20 cellular contexts compared by ENCODE assay signal in the genomic region with DNA sequence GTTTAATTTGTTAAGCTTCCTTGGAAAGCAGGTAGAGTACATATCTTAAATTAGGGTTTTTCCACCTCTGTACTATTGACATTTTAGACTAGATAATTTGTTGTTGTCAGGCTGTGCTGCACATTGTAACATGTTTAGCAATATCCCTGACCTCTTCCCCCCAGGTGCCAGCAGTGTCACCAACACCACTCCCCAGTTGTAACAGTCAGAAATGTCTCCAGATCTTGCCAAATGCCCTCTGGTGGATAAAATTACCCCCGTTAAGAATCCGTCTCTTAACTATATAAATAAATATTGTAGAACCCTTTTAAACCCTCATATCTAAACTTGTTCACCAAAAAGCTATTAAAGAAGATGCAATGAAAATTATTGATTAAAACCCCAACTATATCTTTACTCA.
A peak's percentile ranks its signal among the peaks of the same experiment; 100 is the strongest.
DNase-seq lines count a peak whose midpoint lies in the region; ATAC-seq and TF ChIP-seq lines count a peak whose summit lies in the region.
"Had no signal": no experiment of that assay in that cellular context is flagged by ENCODE, and none has a peak within 500 bp of the region (broad histone marks: within the 10 kb centered on the region; RNA-seq: fewer than 3 reads in every experiment).

No MANE protein-coding gene starts in this region.

- no peak overlapping the region for H2BK120ac ChIP-seq in H9 (ENCODE audit: low read depth, low read length, poor library complexity, severe bottlenecking)

- H3K14ac ChIP-seq in H9 (ENCODE audit: insufficient read depth, low read length): no peak overlapping the region

- WGBS in H9 (ENCODE audit: extremely low coverage, insufficient read length, low lambda C conversion rate): no CpG with 5 or more reads among the region's 2 CpGs

- no peaks in the 10 kb centered on the region; a peak in 2 of 7 replicates for H3K36me3 Mint-ChIP-seq in H9 (ENCODE audit: insufficient read depth in 1 of 3, low read depth in 3 of 3)
- H3K36me3 Mint-ChIP-seq: CD8-positive, alpha-beta memory T cell; IgD-negative memory B cell had no signal

- H3K9me3 ChIP-seq in H9 (ENCODE audit: control insufficient read depth, low read depth, low read length) (no peaks in the 10 kb centered on the region), Karpas-422 (ENCODE audit: low read length) (no peaks in the 10 kb centered on the region), breast epithelium (no peaks in the 10 kb centered on the region)
- H3K9me3 ChIP-seq: A549, BLaER1 had no signal

- H3K23me2 ChIP-seq in H9 (ENCODE audit: insufficient read length, low read depth, low read length, poor library complexity, severe bottlenecking): no peaks in the 10 kb centered on the region

- H3K27me3 ChIP-seq in H9 (ENCODE audit: insufficient read depth, low read length): no peaks in the 10 kb centered on the region
- no peaks in the 10 kb centered on the region for H3K27me3 ChIP-seq in foreskin keratinocyte
- no peaks in the 10 kb centered on the region for H3K27me3 ChIP-seq in Karpas-422 (ENCODE audit: low read length)
- H3K27me3 ChIP-seq in breast epithelium: peaks cover 0 to 9% of the 10 kb centered on the region in 2 donors

- DNase-seq in H9 (no peak), RPMI8226 (peak; percentile 5), foreskin keratinocyte (no peak), Karpas-422 (no peak), breast epithelium (ENCODE audit: low spot score in 2 of 2) (no peak), NOMO-1 (lab: John Stamatoyannopoulos, UW; ENCODE audit: unreplicated experiment in 2 of 2) (no peak)
- DNase-seq: CD8-positive, alpha-beta memory T cell; HFFc6; NCI-H187; NCI-H2227 treated with DMSO at 0.1 percent for 48 hours; NCI-H510A treated with DMSO at 0.1 percent for 48 hours; NCI-H82; SIG-M5 had no signal

- H3K9me2 ChIP-seq in Karpas-422 (replicated peaks; ENCODE audit: insufficient read depth, low read length): no peaks in the 10 kb centered on the region

- H3K9ac ChIP-seq in H9 (ENCODE audit: extremely low read depth, insufficient read length, low read length) (no peak overlapping the region), Karpas-422 (ENCODE audit: low read length) (no peak overlapping the region)
- H3K9ac ChIP-seq: BLaER1 had no signal

- H3K4me1 Mint-ChIP-seq in H9: no peaks in the 10 kb centered on the region
- H3K4me1 Mint-ChIP-seq: CD8-positive, alpha-beta memory T cell; IgD-negative memory B cell had no signal

- H3K4me1 ChIP-seq in H9 (ENCODE audit: insufficient read depth, low read length) (no peaks in the 10 kb centered on the region), foreskin keratinocyte (no peaks in the 10 kb centered on the region), Karpas-422 (ENCODE audit: low read length) (no peaks in the 10 kb centered on the region), breast epithelium (no peaks in the 10 kb centered on the region)
- H3K4me1 ChIP-seq: A549, BLaER1 had no signal

- no peak overlapping the region for H2BK20ac ChIP-seq in H9 (ENCODE audit: low read depth, low read length, poor library complexity, severe bottlenecking)

- H3K79me2 ChIP-seq in H9 (ENCODE audit: insufficient read depth, low read length) (no peaks in the 10 kb centered on the region), Karpas-422 (ENCODE audit: low read length) (no peaks in the 10 kb centered on the region)

- intact Hi-C loops in breast epithelium (cut with DNase I; ENCODE audit: low total_unique reads): no loop called here

- H2BK5ac ChIP-seq in H9 (ENCODE audit: insufficient read length, low read length): no peak overlapping the region

- H3K4me3 Mint-ChIP-seq in H9: no peak overlapping the region
- H3K4me3 Mint-ChIP-seq: CD8-positive, alpha-beta memory T cell; HFFc6; IgD-negative memory B cell; T-helper 1 cell treated with Interleukin-12 subunit alpha and Interleukin-12 subunit beta and Interleukin-4 antibody, amounts not matched to agents 30 μg/mL and 1 μg/mL, for 36 hours had no signal

- H3K27ac ChIP-seq in C4-2B (no peak overlapping the region), H9 (ENCODE audit: insufficient read length, low read depth, low read length) (no peak overlapping the region), foreskin keratinocyte (no peak overlapping the region), Karpas-422 (ENCODE audit: low read length) (no peak overlapping the region), breast epithelium (no peak overlapping the region)
- H3K27ac ChIP-seq: A549, BLaER1, HL-60 had no signal

- H4K8ac ChIP-seq in H9 (replicated peaks; ENCODE audit: insufficient read length, low read depth, low read length): no peak overlapping the region

- H4K91ac ChIP-seq in H9 (ENCODE audit: insufficient read length, low read depth, low read length): no peak overlapping the region

- no peak overlapping the region for H3T11ph ChIP-seq in H9 (ENCODE audit: low read length)

- H3K27me3 Mint-ChIP-seq in H9 (ENCODE audit: low read depth): no peaks in the 10 kb centered on the region

- no peak overlapping the region for H3K4me2 ChIP-seq in H9 (ENCODE audit: insufficient read depth, insufficient read length, low read length)
- H3K4me2 ChIP-seq in Karpas-422 (ENCODE audit: low read depth, low read length, poor library complexity, severe bottlenecking): no peak overlapping the region
- H3K4me2 ChIP-seq: A549, BLaER1 had no signal

- ATAC-seq in foreskin keratinocyte (no peak), HG02610 (IDR thresholded peaks at IDR 0.05; ENCODE audit: unreplicated experiment) (no peak)
- ATAC-seq: A549 had no signal

- H4K20me1 ChIP-seq in H9 (ENCODE audit: control insufficient read depth, insufficient read depth, insufficient read length): no peaks in the 10 kb centered on the region
- H4K20me1 ChIP-seq in Karpas-422 (ENCODE audit: insufficient read depth, low read depth, low read length): no peaks in the 10 kb centered on the region
- H4K20me1 ChIP-seq: BLaER1 had no signal

- H2BK15ac ChIP-seq in H9 (ENCODE audit: low read depth, low read length): no peak overlapping the region

- no peak for TF ChIP-seq POLR2A in breast epithelium (IDR thresholded peaks at IDR 0.05)

- no peak overlapping the region for H3K4ac ChIP-seq in H9 (ENCODE audit: low read depth, low read length)

- H3K79me1 ChIP-seq in H9 (ENCODE audit: insufficient read depth, low read depth, low read length, poor library complexity, severe bottlenecking): no peaks in the 10 kb centered on the region

- 0 out of 2 replicates have a peak, but pooled peaks have one; percentile 8 for TF ChIP-seq CTCF in C4-2B (conservative IDR thresholded peaks at IDR 0.05)
- peak; percentile 31; the same call in 2 of the 3 replicates for TF ChIP-seq CTCF in H9 (conservative IDR thresholded peaks at IDR 0.05)
- peak; percentile 27 for TF ChIP-seq CTCF in foreskin keratinocyte (conservative IDR thresholded peaks at IDR 0.05)
- no peak for TF ChIP-seq CTCF in breast epithelium (IDR thresholded peaks at IDR 0.05)

- no peak overlapping the region for H3K56ac ChIP-seq in H9 (ENCODE audit: insufficient read length, low read depth, low read length)

- H3K36me3 ChIP-seq in Karpas-422 (ENCODE audit: insufficient read depth, low read length) (no peaks in the 10 kb centered on the region), breast epithelium (no peaks in the 10 kb centered on the region)
- H3K36me3 ChIP-seq: BLaER1 had no signal

- H3K27ac Mint-ChIP-seq in H9: no peak overlapping the region; a peak in 1 of 7 replicates
- H3K27ac Mint-ChIP-seq: CD8-positive, alpha-beta memory T cell; HFFc6; IgD-negative memory B cell; T-helper 1 cell treated with Interleukin-12 subunit alpha and Interleukin-12 subunit beta and Interleukin-4 antibody, amounts not matched to agents 30 μg/mL and 1 μg/mL, for 36 hours had no signal

- no peak overlapping the region for H2AK5ac ChIP-seq in H9 (ENCODE audit: insufficient read length, low read length)

- no peak overlapping the region for H4K5ac ChIP-seq in H9 (ENCODE audit: insufficient read length, low read depth, low read length)

- H3K23ac ChIP-seq in H9 (ENCODE audit: insufficient read length, low read depth, low read length): no peak overlapping the region

- H3K4me3 ChIP-seq in Karpas-422 (ENCODE audit: low read length): no peak overlapping the region
- no peak overlapping the region for H3K4me3 ChIP-seq in breast epithelium
- H3K4me3 ChIP-seq: A549, BLaER1 had no signal

- no peak overlapping the region for H3K18ac ChIP-seq in H9 (ENCODE audit: insufficient read length, low read depth, low read length)

- H2AFZ ChIP-seq in H9 (ENCODE audit: low read length) (no peak overlapping the region), Karpas-422 (ENCODE audit: low read length) (no peak overlapping the region)

- H3K9me3 Mint-ChIP-seq in H9: peaks cover 70 to 83% of the 10 kb centered on the region in 2 experiments
- H3K9me3 Mint-ChIP-seq: HFFc6; T-helper 1 cell treated with Interleukin-12 subunit alpha and Interleukin-12 subunit beta and Interleukin-4 antibody, amounts not matched to agents 30 μg/mL and 1 μg/mL, for 36 hours had no signal

- H2BK12ac ChIP-seq in H9 (ENCODE audit: insufficient read length, low read depth, low read length): no peak overlapping the region

Comparison
In these comparisons a context has a peak if more than half of its experiments do, and no peak if none do; other contexts are left out.
1. CTCF ChIP-seq: peak in C4-2B (single experiment), H9 (single experiment) and foreskin keratinocyte (single experiment); none in breast epithelium (0 of 3).